ENCODE assay signal across 8 cellular contexts in the genomic region with DNA sequence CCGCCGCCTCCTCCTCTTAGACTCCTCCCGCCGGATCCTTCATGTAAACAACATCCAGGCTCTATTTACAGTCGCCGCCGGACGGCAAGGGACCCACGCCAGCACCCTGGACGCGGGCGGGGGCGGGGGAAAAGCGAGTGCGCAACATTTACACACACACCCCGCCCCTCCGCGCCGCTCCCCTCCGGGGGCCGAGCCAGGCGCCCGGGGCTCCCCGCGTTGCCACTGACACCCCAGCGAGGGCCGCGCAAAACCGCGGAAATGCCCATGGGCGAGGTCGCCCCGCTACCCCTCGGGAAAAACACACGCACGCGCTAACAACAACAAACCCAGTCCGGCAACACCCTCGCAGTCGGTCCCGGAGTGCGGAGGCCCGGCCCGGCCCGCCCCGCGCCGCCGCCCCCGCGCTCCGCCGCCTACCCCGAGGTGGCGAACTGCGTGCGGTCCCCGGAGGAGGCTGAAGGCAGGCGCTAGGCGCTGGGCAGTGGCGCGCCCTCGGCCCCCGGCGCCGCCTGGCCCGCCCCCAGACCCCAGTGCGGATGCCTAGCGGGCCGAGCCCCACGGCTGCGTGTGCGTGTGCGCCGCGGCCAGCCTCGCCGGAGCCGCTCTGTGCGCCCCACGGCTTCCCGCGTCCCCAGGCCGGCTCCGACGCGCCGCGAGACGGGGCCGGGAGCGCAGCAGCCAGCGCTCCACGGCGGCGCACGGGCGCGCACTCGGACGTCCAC.
DNase-seq lines count a peak whose midpoint lies in the region; ATAC-seq and TF ChIP-seq lines count a peak whose summit lies in the region.

No MANE protein-coding gene starts in this region.

- H3K27ac Mint-ChIP-seq in neural crest cell (ENCODE audit: unreplicated experiment): no peak overlapping the region

- peaks cover 25% of the 10 kb centered on the region for H3K4me1 Mint-ChIP-seq in neural crest cell

- TF ChIP-seq CTCF in AG04449 (IDR thresholded peaks at IDR 0.05; ENCODE audit: insufficient read depth, low read length, missing control alignments) (no peak), foreskin keratinocyte (conservative IDR thresholded peaks at IDR 0.05) (no peak), neural crest cell (conservative IDR thresholded peaks at IDR 0.05) (no peak), stomach (IDR thresholded peaks at IDR 0.05) (no peak)

- H3K27ac ChIP-seq in SJCRH30 (peak overlapping the region; percentile 58), foreskin keratinocyte (no peak overlapping the region), stomach (peak overlapping the region; percentile 96 to 99 (median 99))

- peaks cover 32% of the 10 kb centered on the region for H3K27me3 Mint-ChIP-seq in neural crest cell (ENCODE audit: low read depth)

- peak overlapping the region; percentile 91 for H3K4me3 Mint-ChIP-seq in neural crest cell

- H3K27me3 ChIP-seq in SJCRH30: no peaks in the 10 kb centered on the region
- peaks cover 33% of the 10 kb centered on the region for H3K27me3 ChIP-seq in foreskin keratinocyte
- no peaks in the 10 kb centered on the region for H3K27me3 ChIP-seq in stomach

- POLR2A ChIA-PET in AG04449 (lab: Yijun Ruan, JAX): no interaction called here

- DNase-seq in AG04449 (ENCODE audit: low read depth, low spot score) (no peak), HK-2 (ENCODE audit: unreplicated experiment) (peak; percentile 65), SJCRH30 (peak; percentile 60 to 69), foreskin keratinocyte (no peak), neural crest cell (ENCODE audit: low read depth, low spot score) (peak; percentile 48), stomach (peak; percentile 95)
- DNase-seq in activated gamma-delta T cell treated with anti-CD3 and anti-CD28 coated beads, Interleukin-2, amount 50 U/mL, for 16 hours (ENCODE audit: low read depth): peak; percentile 67

- TF ChIP-seq POLR2A in stomach (IDR thresholded peaks at IDR 0.05): peak in 1 of 4 donors; percentile 43

- H3K9me3 ChIP-seq in SJCRH30 (replicated peaks) (no peaks in the 10 kb centered on the region), stomach (no peaks in the 10 kb centered on the region)

- ATAC-seq in GM18519 (IDR thresholded peaks at IDR 0.05; ENCODE audit: low FRiP score, unreplicated experiment) (peak; percentile 36), foreskin keratinocyte (peak; percentile 63)

- no peaks in the 10 kb centered on the region for H3K9me3 Mint-ChIP-seq in neural crest cell

- H3K4me1 ChIP-seq in SJCRH30: peaks cover 11% of the 10 kb centered on the region
- H3K4me1 ChIP-seq in foreskin keratinocyte: no peaks in the 10 kb centered on the region
- H3K4me1 ChIP-seq in stomach: peaks cover 23 to 54% (median 41%) of the 10 kb centered on the region in 4 donors

- 0 to 1% (median 0%) methylated on average over 40 to 101 of the region's 101 CpGs for WGBS in stomach, 5 donors

- TF ChIP-seq EP300 in stomach (IDR thresholded peaks at IDR 0.05): peak; percentile 49

- intact Hi-C loops in stomach (cut with DNase I; ENCODE audit: low total_unique reads): no loop called here

- no peaks in the 10 kb centered on the region for H3K36me3 ChIP-seq in SJCRH30
- H3K36me3 ChIP-seq in stomach: no peaks in the 10 kb centered on the region

- CTCF ChIA-PET in AG04449 (lab: Yijun Ruan, JAX): interaction anchor here (1.5 to 5.2 kb wide), 3 partner anchors 8 to 621 kb away, joined by 3 to 27 read pairs (median 22); no protein-coding TSS in a partner anchor

- no peaks in the 10 kb centered on the region for H3K36me3 Mint-ChIP-seq in neural crest cell (ENCODE audit: low read depth)

- H3K4me3 ChIP-seq in AG04449 (ENCODE audit: low read depth, low read length) (peak overlapping the region; percentile 68), SJCRH30 (peak overlapping the region; percentile 73), stomach (peak overlapping the region; percentile 58 to 91 (median 89))

Comparison
In these comparisons a context has a peak if more than half of its experiments do, and no peak if none do; other contexts are left out.
1. DNase-seq: peak in HK-2 (single experiment), SJCRH30 (2 of 2), activated gamma-delta T cell treated with anti-CD3 and anti-CD28 coated beads, Interleukin-2, amount 50 U/mL, for 16 hours (single experiment), neural crest cell (single experiment) and stomach (single experiment); none in AG04449 (single experiment) and foreskin keratinocyte (0 of 2).
2. Peak in every context shown above with its lines, with median percentiles within 50 percentile points of each other: H3K4me3 ChIP-seq.